23 cellular contexts compared by ENCODE assay signal in genomic region chr22:48644997-48645396, GRCh38.
"Had no signal": no experiment of that assay in that cellular context is flagged by ENCODE, and none has a peak within 500 bp of the region (broad histone marks: within the 10 kb centered on the region; RNA-seq: fewer than 3 reads in every experiment).

No MANE protein-coding gene starts in this region.

- H3K27ac Mint-ChIP-seq: natural killer cell treated with Interleukin-12 subunit alpha and Interleukin-12 subunit beta and Interleukin-15 and Interleukin-18, amount 100 ng/mL, for 72 hours; stimulated activated effector memory CD8-positive, alpha-beta T cell treated with anti-CD3 and anti-CD28 coated beads, Interleukin-12 subunit alpha, Interleukin-12 subunit beta, amount 100 ng/mL, for 72 hours; stimulated activated naive CD8-positive, alpha-beta T cell treated with anti-CD3 and anti-CD28 coated beads, Interleukin-15, Interleukin-2, amounts not matched to agents 100 ng/mL and 50 ng/mL, for 24 hours had no signal

- H3K27me3 ChIP-seq: foreskin keratinocyte, hepatocyte, neutrophil, right lobe of liver, tibial nerve, upper lobe of right lung, vagina had no signal

- H3K36me3 Mint-ChIP-seq: natural killer cell treated with Interleukin-12 subunit alpha and Interleukin-12 subunit beta and Interleukin-15 and Interleukin-18, amount 100 ng/mL, for 72 hours; stimulated activated effector memory CD8-positive, alpha-beta T cell treated with anti-CD3 and anti-CD28 coated beads, Interleukin-12 subunit alpha, Interleukin-12 subunit beta, amount 100 ng/mL, for 72 hours had no signal

- H3K4me2 ChIP-seq: hepatocyte had no signal

- H3K4me3 Mint-ChIP-seq: natural killer cell treated with Interleukin-12 subunit alpha and Interleukin-12 subunit beta and Interleukin-15 and Interleukin-18, amount 100 ng/mL, for 72 hours; stimulated activated effector memory CD8-positive, alpha-beta T cell treated with anti-CD3 and anti-CD28 coated beads, Interleukin-12 subunit alpha, Interleukin-12 subunit beta, amount 100 ng/mL, for 72 hours; stimulated activated naive CD8-positive, alpha-beta T cell treated with anti-CD3 and anti-CD28 coated beads, Interleukin-15, Interleukin-2, amounts not matched to agents 100 ng/mL and 50 ng/mL, for 24 hours had no signal

- H3K4me1 ChIP-seq: foreskin keratinocyte, psoas muscle, right lobe of liver, upper lobe of right lung, vagina had no signal

- H3K4me3 ChIP-seq: hepatocyte, lung, psoas muscle, right lobe of liver, tibial nerve, upper lobe of right lung, vagina had no signal

- H3K9me3 Mint-ChIP-seq: natural killer cell treated with Interleukin-12 subunit alpha and Interleukin-12 subunit beta and Interleukin-15 and Interleukin-18, amount 100 ng/mL, for 72 hours; stimulated activated effector memory CD8-positive, alpha-beta T cell treated with anti-CD3 and anti-CD28 coated beads, Interleukin-12 subunit alpha, Interleukin-12 subunit beta, amount 100 ng/mL, for 72 hours; stimulated activated naive CD8-positive, alpha-beta T cell treated with anti-CD3 and anti-CD28 coated beads, Interleukin-15, Interleukin-2, amounts not matched to agents 100 ng/mL and 50 ng/mL, for 24 hours had no signal

- H3K4me1 Mint-ChIP-seq: stimulated activated effector memory CD8-positive, alpha-beta T cell treated with anti-CD3 and anti-CD28 coated beads, Interleukin-12 subunit alpha, Interleukin-12 subunit beta, amount 100 ng/mL, for 72 hours had no signal

- H3K27ac ChIP-seq: foreskin keratinocyte, hepatocyte, neutrophil, psoas muscle, right lobe of liver, upper lobe of right lung, vagina had no signal

- DNase-seq: dermis blood vessel endothelial cell; erythroblast; foreskin keratinocyte; head of caudate nucleus; kidney; left colon; left ventricle myocardium superior; mesenchymal stem cell; midbrain; psoas muscle; retina; right lobe of liver; stimulated activated CD4-positive, alpha-beta T cell treated with anti-CD3 and anti-CD28 coated beads, Interleukin-4, amount 100 ng/mL, for 1 hour; stimulated activated CD8-positive, alpha-beta memory T cell treated with anti-CD3 and anti-CD28 coated beads, Interleukin-4, amount 100 ng/mL, for 48 hours; upper lobe of right lung had no signal

- H3K36me3 ChIP-seq: neutrophil, right lobe of liver, upper lobe of right lung, vagina had no signal

- H3K9me3 ChIP-seq: neutrophil, psoas muscle, right lobe of liver, tibial nerve, upper lobe of right lung, vagina had no signal

- H3K27me3 Mint-ChIP-seq: natural killer cell treated with Interleukin-12 subunit alpha and Interleukin-12 subunit beta and Interleukin-15 and Interleukin-18, amount 100 ng/mL, for 72 hours; stimulated activated naive CD8-positive, alpha-beta T cell treated with anti-CD3 and anti-CD28 coated beads, Interleukin-15, Interleukin-2, amounts not matched to agents 100 ng/mL and 50 ng/mL, for 24 hours had no signal
